ENCODE assay signal across 8 cellular contexts in the genomic region with DNA sequence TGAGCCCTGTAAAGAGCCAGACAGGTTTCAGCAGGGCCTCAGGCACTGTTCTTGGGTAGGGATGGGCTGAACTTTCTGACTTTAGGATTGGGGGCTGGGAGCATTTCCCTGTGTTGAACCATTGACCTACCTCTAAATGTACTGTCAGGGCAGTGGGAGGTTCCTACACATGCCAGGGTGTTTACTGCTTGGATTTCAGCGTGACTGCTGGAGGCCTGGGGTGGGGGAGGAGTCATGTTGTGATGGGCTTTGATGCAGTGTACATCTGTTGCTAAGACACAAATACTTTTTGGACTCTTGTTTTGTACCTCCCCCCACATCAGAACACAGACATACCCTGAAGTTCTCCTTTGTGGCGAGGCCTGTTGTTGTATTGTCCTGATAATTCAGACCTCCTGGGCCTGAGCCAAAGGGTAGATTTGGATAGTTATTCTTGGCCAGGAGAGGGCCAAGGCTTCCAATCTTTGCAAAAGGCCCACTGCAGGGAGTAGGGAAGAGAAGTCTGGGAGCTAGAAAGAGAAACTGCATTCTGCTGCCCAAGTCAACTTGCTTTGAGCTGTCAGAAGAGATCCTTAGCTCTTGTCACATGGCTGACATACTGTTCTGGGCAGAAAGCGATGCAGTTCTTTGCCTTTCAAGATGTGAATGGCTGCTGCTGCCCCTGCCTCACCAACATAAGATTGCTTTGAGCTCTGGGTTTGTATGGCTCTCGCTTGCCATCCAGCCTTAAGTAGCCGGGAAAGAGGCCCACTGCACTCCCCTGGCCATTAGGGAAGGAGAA. TPM values are rescaled to one million over a fixed set of nuclear protein-coding genes. Genes with fewer than 3 reads are reported as not detected.
DNase-seq lines count a peak whose midpoint lies in the region; ATAC-seq and TF ChIP-seq lines count a peak whose summit lies in the region.

No MANE protein-coding gene starts in this region.

- H3K4me3 ChIP-seq in right atrium auricular region (peak overlapping the region; percentile 35 to 82), smooth muscle cell (no peak overlapping the region)

- no peak for ATAC-seq in stimulated activated naive CD8-positive, alpha-beta T cell treated with anti-CD3 and anti-CD28 coated beads, Interleukin-15, Interleukin-2, amounts not matched to agents 100 U/mL and 50 U/mL, for 24 hours
- ATAC-seq in HG03045 (IDR thresholded peaks at IDR 0.05; ENCODE audit: unreplicated experiment) (no peak), GM19452 (IDR thresholded peaks at IDR 0.05; ENCODE audit: unreplicated experiment) (no peak), HG03095 (IDR thresholded peaks at IDR 0.05; ENCODE audit: unreplicated experiment) (no peak)

- peak overlapping the region; percentile 85 for H3K4me2 ChIP-seq in smooth muscle cell

- H3K36me3 ChIP-seq in right atrium auricular region (peaks cover 16% of the 10 kb centered on the region), smooth muscle cell (ENCODE audit: low read depth) (no peaks in the 10 kb centered on the region)

- H3K27ac ChIP-seq in right atrium auricular region (peak overlapping the region; percentile 98 to 99), smooth muscle cell (ENCODE audit: low read depth) (peak overlapping the region; percentile 94)

- peak overlapping the region; percentile 90 for H3K9ac ChIP-seq in smooth muscle cell (ENCODE audit: low read depth)

- no peaks in the 10 kb centered on the region for H3K9me3 ChIP-seq in right atrium auricular region
- H3K9me3 ChIP-seq in smooth muscle cell (replicated peaks; ENCODE audit: low read depth), result no peaks in the 10 kb centered on the region

- no peak overlapping the region for H2AFZ ChIP-seq in smooth muscle cell (ENCODE audit: low read depth)

- peak overlapping the region; percentile 56 for H3K4me3 Mint-ChIP-seq in stimulated activated naive CD8-positive, alpha-beta T cell treated with anti-CD3 and anti-CD28 coated beads, Interleukin-15, Interleukin-2, amounts not matched to agents 100 ng/mL and 50 ng/mL, for 24 hours

- H3K79me2 ChIP-seq in smooth muscle cell (ENCODE audit: low read depth), result peaks cover 61% of the 10 kb centered on the region

- H3K9me3 Mint-ChIP-seq in stimulated activated naive CD8-positive, alpha-beta T cell treated with anti-CD3 and anti-CD28 coated beads, Interleukin-15, Interleukin-2, amounts not matched to agents 100 ng/mL and 50 ng/mL, for 24 hours, result no peaks in the 10 kb centered on the region

- TF ChIP-seq CTCF in right atrium auricular region (IDR thresholded peaks at IDR 0.05), result no peak
- TF ChIP-seq CTCF in smooth muscle cell (IDR thresholded peaks at IDR 0.05; ENCODE audit: borderline replicate concordance, insufficient read depth, poor library complexity, severe bottlenecking), result no peak

- H3K27ac Mint-ChIP-seq in stimulated activated naive CD8-positive, alpha-beta T cell treated with anti-CD3 and anti-CD28 coated beads, Interleukin-15, Interleukin-2, amounts not matched to agents 100 ng/mL and 50 ng/mL, for 24 hours, result peak overlapping the region; percentile 5

- peaks cover 72% of the 10 kb centered on the region for H3K4me1 Mint-ChIP-seq in stimulated activated naive CD8-positive, alpha-beta T cell treated with anti-CD3 and anti-CD28 coated beads, Interleukin-15, Interleukin-2, amounts not matched to agents 100 ng/mL and 50 ng/mL, for 24 hours (ENCODE audit: low read depth)

- DNase-seq in stimulated activated naive CD8-positive, alpha-beta T cell treated with anti-CD3 and anti-CD28 coated beads, Interleukin-15, Interleukin-2, amounts not matched to agents 100 U/mL and 50 U/mL, for 24 hours, result no peak
- peak; percentile 97 for DNase-seq in amniotic epithelial cell (ENCODE audit: low read depth)
- peak; percentile 86 for DNase-seq in right atrium auricular region (ENCODE audit: low spot score)
- DNase-seq in smooth muscle cell (lab: John Stamatoyannopoulos, UW; ENCODE audit: unreplicated experiment), result peak; percentile 16

- H3K27me3 Mint-ChIP-seq in stimulated activated naive CD8-positive, alpha-beta T cell treated with anti-CD3 and anti-CD28 coated beads, Interleukin-15, Interleukin-2, amounts not matched to agents 100 ng/mL and 50 ng/mL, for 24 hours, result no peaks in the 10 kb centered on the region

- peaks cover 40% of the 10 kb centered on the region for H3F3A ChIP-seq in smooth muscle cell (ENCODE audit: low read depth)

- H4K20me1 ChIP-seq in smooth muscle cell (ENCODE audit: low read depth), result peaks cover 64% of the 10 kb centered on the region

- WGBS in smooth muscle cell (ENCODE audit: low lambda C conversion rate), result 63% methylated on average over 5 of the region's 5 CpGs

- H3K4me1 ChIP-seq in right atrium auricular region (peaks cover 0 to 78% of the 10 kb centered on the region in 2 donors), smooth muscle cell (ENCODE audit: low read depth) (peaks cover 46% of the 10 kb centered on the region)

- H3K27me3 ChIP-seq in right atrium auricular region, result no peaks in the 10 kb centered on the region
- no peaks in the 10 kb centered on the region for H3K27me3 ChIP-seq in smooth muscle cell (ENCODE audit: low read depth)

- H3K36me3 Mint-ChIP-seq in stimulated activated naive CD8-positive, alpha-beta T cell treated with anti-CD3 and anti-CD28 coated beads, Interleukin-15, Interleukin-2, amounts not matched to agents 100 ng/mL and 50 ng/mL, for 24 hours (ENCODE audit: low read depth), result peaks cover 52% of the 10 kb centered on the region

RNA-seq across cellular contexts. Expression of a gene that starts 3.7 kb away (rescaled TPM):
- total RNA-seq in right atrium auricular region, result 100 to 1,000 TPM; 271 to 418 TPM
- 101 and 103 TPM in 2 replicates for total RNA-seq in smooth muscle cell
- polyA plus RNA-seq in smooth muscle cell, result 61.0 and 67.6 TPM in 2 replicates

RNA-seq across cellular contexts. Expression of a gene that starts 14.3 kb away (rescaled TPM):
- total RNA-seq in right atrium auricular region (10 to 100 TPM; 43.5 to 48.1 TPM), smooth muscle cell (70.6 and 91.8 TPM in 2 replicates)
- polyA plus RNA-seq in smooth muscle cell, result 193 and 257 TPM in 2 replicates

RNA-seq across cellular contexts. Expression of a gene that starts 49.4 kb away (rescaled TPM):
- 10 to 100 TPM; 18.3 to 22.1 TPM for total RNA-seq in right atrium auricular region
- total RNA-seq in smooth muscle cell, result 63.4 and 72.7 TPM in 2 replicates
- polyA plus RNA-seq in smooth muscle cell, result 32.7 and 35.6 TPM in 2 replicates

RNA-seq across cellular contexts. Expression of a gene that starts 55.7 kb away (rescaled TPM):
- total RNA-seq in right atrium auricular region (1 to 10 TPM; 5.4 to 9.3 TPM), smooth muscle cell (9.9 and 15.3 TPM in 2 replicates)
- polyA plus RNA-seq in smooth muscle cell, result 22.7 and 22.9 TPM in 2 replicates
